Comparison of ENCODE assay signal across 9 cellular contexts in genomic region chr3:27797773-27798172, GRCh38.
"Had no signal": no experiment of that assay in that cellular context is flagged by ENCODE, and none has a peak within 500 bp of the region (broad histone marks: within the 10 kb centered on the region; RNA-seq: fewer than 3 reads in every experiment).

No MANE protein-coding gene starts in this region.

- H3K4me2 ChIP-seq: KMS-11 had no signal

- H3K4me1 ChIP-seq: HAP-1 had no signal

- DNase-seq: GOT3, H7, HFFc6, IMR-90, KBM-7 had no signal

- ATAC-seq: HCT116 had no signal

- H3K36me3 ChIP-seq: HAP-1 had no signal

- H3K9me3 ChIP-seq: HAP-1 had no signal

- H3K9ac ChIP-seq: KMS-11 had no signal

- H3K4me3 ChIP-seq: HAP-1 had no signal

- H3K27ac ChIP-seq: HL-60, KMS-11 had no signal
